In genomic region chr2:96734899-96735585, GRCh38 we compare ENCODE assay signal across 16 cellular contexts. TPM values are rescaled to one million over a fixed set of nuclear protein-coding genes. Genes with fewer than 3 reads are reported as not detected.
DNase-seq lines count a peak whose midpoint lies in the region; ATAC-seq and TF ChIP-seq lines count a peak whose summit lies in the region.
"Had no signal": no experiment of that assay in that cellular context is flagged by ENCODE, and none has a peak within 500 bp of the region (broad histone marks: within the 10 kb centered on the region; RNA-seq: fewer than 3 reads in every experiment).

No MANE protein-coding gene starts in this region.

- DNase-seq in Ammon's horn (ENCODE audit: low spot score) (peak; percentile 41), NCI-H1105 (lab: John Stamatoyannopoulos, UW) (peak; percentile 69), choroid plexus epithelial cell (ENCODE audit: low read depth) (peak; percentile 47), omental fat pad (ENCODE audit: low spot score) (no peak), natural killer cell (no peak)
- no peak for DNase-seq in CD8-positive, alpha-beta memory T cell
- DNase-seq: activated CD8-positive, alpha-beta memory T cell treated with anti-CD3 and anti-CD28 coated beads, Interleukin-2, amount 50 U/mL, for 4 hours; DMS153; heart right ventricle; KBM-7; kidney; NCI-H524 treated with DMSO at 0.1 percent for 48 hours; psoas muscle had no signal

- H3K4me1 Mint-ChIP-seq in CD8-positive, alpha-beta memory T cell: peaks cover 23 to 38% (median 31%) of the 10 kb centered on the region in 3 donors
- H3K4me1 Mint-ChIP-seq in natural killer cell: peaks cover 12 to 27% of the 10 kb centered on the region in 2 donors

- H3K9me3 Mint-ChIP-seq in CD8-positive, alpha-beta memory T cell: no peaks in the 10 kb centered on the region
- no peaks in the 10 kb centered on the region for H3K9me3 Mint-ChIP-seq in natural killer cell

- CTCF ChIA-PET in CD8-positive, alpha-beta memory T cell (lab: Charles Lee): interaction anchor here (1.2 to 2.1 kb wide), 3 partner anchors 25 to 30 kb away, joined by 4 read pairs; partner anchors contain the start of gene CNNM4

- H3K4me3 ChIP-seq in choroid plexus epithelial cell (ENCODE audit: low read depth, low read length): no peak overlapping the region
- no peak overlapping the region for H3K4me3 ChIP-seq in CD8-positive, alpha-beta memory T cell (ENCODE audit: low read length)
- H3K4me3 ChIP-seq: heart right ventricle, psoas muscle, tibial artery had no signal

- intact Hi-C loops in natural killer cell (cut with micrococcal nuclease): no loop called here

- H3K36me3 ChIP-seq in CD8-positive, alpha-beta memory T cell (ENCODE audit: insufficient read depth, low read length): peaks cover 22% of the 10 kb centered on the region

- peak; percentile 33 for ATAC-seq in omental fat pad (ENCODE audit: low FRiP score)
- no peak for ATAC-seq in HG02840 (IDR thresholded peaks at IDR 0.05; ENCODE audit: low FRiP score, unreplicated experiment)
- no peak for ATAC-seq in natural killer cell
- no peak for ATAC-seq in HG03280 (IDR thresholded peaks at IDR 0.05; ENCODE audit: unreplicated experiment)
- ATAC-seq: heart right ventricle, psoas muscle had no signal

- peaks cover 7 to 65% (median 19%) of the 10 kb centered on the region in 3 donors for H3K36me3 Mint-ChIP-seq in CD8-positive, alpha-beta memory T cell
- peaks cover 12% of the 10 kb centered on the region for H3K36me3 Mint-ChIP-seq in natural killer cell

- H3K27ac Mint-ChIP-seq in CD8-positive, alpha-beta memory T cell: peak overlapping the region in 3 of 8 donors; percentile 16 to 66 (median 27)
- H3K27ac Mint-ChIP-seq in natural killer cell: no peak overlapping the region

- H3K27me3 Mint-ChIP-seq in CD8-positive, alpha-beta memory T cell: no peaks in the 10 kb centered on the region
- no peaks in the 10 kb centered on the region for H3K27me3 Mint-ChIP-seq in natural killer cell (ENCODE audit: low read depth in 2 of 2)

- H3K9me3 ChIP-seq in CD8-positive, alpha-beta memory T cell (ENCODE audit: low read length): no peaks in the 10 kb centered on the region
- H3K9me3 ChIP-seq: heart right ventricle, psoas muscle, tibial artery had no signal

- H3K27me3 ChIP-seq in CD8-positive, alpha-beta memory T cell (ENCODE audit: insufficient read depth, low read length, poor library complexity, severe bottlenecking): no peaks in the 10 kb centered on the region
- H3K27me3 ChIP-seq: heart right ventricle, tibial artery had no signal

- H3K4me1 ChIP-seq in CD8-positive, alpha-beta memory T cell (ENCODE audit: insufficient read depth, low read length): peaks cover 7% of the 10 kb centered on the region

- H3K27ac ChIP-seq in CD8-positive, alpha-beta memory T cell (ENCODE audit: low read depth, low read length): no peak overlapping the region

- TF ChIP-seq CTCF in choroid plexus epithelial cell (conservative IDR thresholded peaks at IDR 0.05; ENCODE audit: low read depth, low read length) (no peak), omental fat pad (IDR thresholded peaks at IDR 0.05) (no peak), natural killer cell (IDR thresholded peaks at IDR 0.05) (no peak)

- POLR2A ChIA-PET in CD8-positive, alpha-beta memory T cell (lab: Charles Lee): no interaction called here

- H3K4me3 Mint-ChIP-seq in CD8-positive, alpha-beta memory T cell: peak overlapping the region in 1 of 7 donors; percentile 36
- no peak overlapping the region for H3K4me3 Mint-ChIP-seq in natural killer cell

RNA-seq across cellular contexts. Expression of gene LMAN2L, which starts 4.8 kb away (rescaled TPM):
- 10 to 100 TPM in 3 of 4 donors, 1 to 10 TPM in 1; 9.1 to 16.8 (median 11.5) TPM for total RNA-seq in omental fat pad
- total RNA-seq in CD8-positive, alpha-beta memory T cell: 1 to 10 TPM; 9.4 to 9.9 TPM
- polyA plus RNA-seq in CD8-positive, alpha-beta memory T cell: 25.9 TPM
- total RNA-seq in natural killer cell: 1 to 10 TPM; 4.0 to 7.9 (median 5.9) TPM

RNA-seq across cellular contexts. Expression of gene CNNM4, which starts 25.7 kb away (rescaled TPM):
- total RNA-seq in omental fat pad (1 to 10 TPM; 3.6 to 5.6 (median 3.7) TPM), natural killer cell (10 to 100 TPM in 2 of 3 donors, 1 to 10 TPM in 1; 9.9 to 12.1 (median 10.7) TPM)
- total RNA-seq in CD8-positive, alpha-beta memory T cell: 1 to 10 TPM; 6.9 to 7.2 TPM
- 4.1 TPM for polyA plus RNA-seq in CD8-positive, alpha-beta memory T cell

Comparison
In these comparisons a context has a peak if more than half of its experiments do, and no peak if none do; other contexts are left out.
1. DNase-seq: peak in Ammon's horn (single experiment), NCI-H1105 (single experiment) and choroid plexus epithelial cell (single experiment); none in omental fat pad (single experiment), CD8-positive, alpha-beta memory T cell (0 of 5) and natural killer cell (single experiment).